ENCODE assay signal across 10 cellular contexts in the genomic region with DNA sequence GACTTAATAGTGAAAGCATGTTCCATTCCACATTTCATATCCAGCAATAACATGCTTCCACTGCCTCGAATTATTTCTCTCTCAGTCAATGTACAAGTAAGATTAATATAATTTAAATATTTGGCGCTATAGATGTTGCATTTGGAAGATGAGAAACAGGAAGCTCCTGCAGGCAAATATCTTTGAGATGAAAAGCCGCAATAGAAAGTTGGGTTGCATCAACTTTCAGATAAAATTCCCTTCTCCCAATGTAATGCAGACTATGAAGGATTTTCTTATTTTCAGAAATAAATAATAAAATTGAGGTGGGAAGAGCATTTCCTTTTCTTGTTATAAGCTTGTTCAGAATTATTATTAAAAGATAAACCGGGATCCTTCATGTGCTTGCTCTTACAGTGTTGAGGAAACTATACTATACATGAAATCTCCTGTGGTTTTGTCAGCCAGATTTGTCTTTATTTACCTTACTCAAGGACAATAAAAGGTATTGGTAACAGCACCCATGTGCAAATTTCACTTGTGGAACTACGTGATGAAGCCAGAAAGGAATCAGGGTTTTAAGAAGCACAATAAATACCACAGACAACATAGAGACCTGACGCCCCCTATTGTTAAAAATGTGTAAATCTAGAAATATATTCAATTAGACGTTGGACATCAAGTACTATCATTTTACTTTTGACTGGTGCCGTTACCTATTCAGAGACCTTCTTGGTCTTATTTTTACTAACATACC.
DNase-seq lines count a peak whose midpoint lies in the region; ATAC-seq, FAIRE-seq and TF ChIP-seq lines count a peak whose summit lies in the region.
"Had no signal": no experiment of that assay in that cellular context is flagged by ENCODE, and none has a peak within 500 bp of the region (broad histone marks: within the 10 kb centered on the region; RNA-seq: fewer than 3 reads in every experiment).

No MANE protein-coding gene starts in this region.

- peak; percentile 20 for TF ChIP-seq CTCF in GM20000 (IDR thresholded peaks at IDR 0.05; ENCODE audit: extremely low read depth, missing control alignments)

- in situ Hi-C loops in ACHN (cut with HindIII; ENCODE audit: low pct_ligation_motif_present, low pct_unique_long_range_greater_than_20kb, low sequenced_read_pairs) = no loop called here

- peak; percentile 81 for FAIRE-seq in frontal cortex (lab: Jason Lieb, UNC)
- FAIRE-seq: islet of Langerhans, TTC549 had no signal

- intact Hi-C loops in posterior vena cava (cut with DNase I) = loop anchor here in 1 of 2 donors (5.0 kb wide), 1 partner anchor 274 kb away; no protein-coding TSS in a partner anchor

- ATAC-seq in GM19467 (IDR thresholded peaks at IDR 0.05; ENCODE audit: unreplicated experiment) (no peak), HG03521 (IDR thresholded peaks at IDR 0.05; ENCODE audit: unreplicated experiment) (no peak), esophagus mucosa (no peak)

- DNase-seq in ACHN (peak; percentile 41), GM20000 (ENCODE audit: low spot score) (no peak), RPMI8226 (peak; percentile 7), frontal cortex (ENCODE audit: low spot score in 2 of 2) (peak in 1 of 2 donors; percentile 5), posterior vena cava (ENCODE audit: low spot score) (no peak)

Comparison
In these comparisons a context has a peak if more than half of its experiments do, and no peak if none do; other contexts are left out.
1. DNase-seq: peak in ACHN (single experiment) and RPMI8226 (single experiment); none in GM20000 (single experiment) and posterior vena cava (single experiment).